In genomic region chr14:32968972-32969544, GRCh38 we compare ENCODE assay signal across 1 cellular context.
TF ChIP-seq lines count a peak whose summit lies in the region.

No MANE protein-coding gene starts in this region.

TF ChIP-seq in H1, 55 proteins besides CTCF, POLR2A, EP300 and RAD21 (continued from another document):
- TF ChIP-seq SP2 (IDR thresholded peaks at IDR 0.05; ENCODE audit: low read length) (no peak), POLR2AphosphoS5 (IDR thresholded peaks at IDR 0.05; ENCODE audit: low read depth, low read length) (no peak), JUND (IDR thresholded peaks at IDR 0.05; ENCODE audit: low read length) (no peak), BRCA1 (IDR thresholded peaks at IDR 0.05; ENCODE audit: low read depth, low read length) (no peak), NANOG (IDR thresholded peaks at IDR 0.05; ENCODE audit: insufficient read depth, low read depth, low read length, poor library complexity, severe bottlenecking) (no peak), CHD7 (IDR thresholded peaks at IDR 0.05; ENCODE audit: insufficient replicate concordance, low read length) (no peak)
